ENCODE assay signal across 1 cellular context in the genomic region with DNA sequence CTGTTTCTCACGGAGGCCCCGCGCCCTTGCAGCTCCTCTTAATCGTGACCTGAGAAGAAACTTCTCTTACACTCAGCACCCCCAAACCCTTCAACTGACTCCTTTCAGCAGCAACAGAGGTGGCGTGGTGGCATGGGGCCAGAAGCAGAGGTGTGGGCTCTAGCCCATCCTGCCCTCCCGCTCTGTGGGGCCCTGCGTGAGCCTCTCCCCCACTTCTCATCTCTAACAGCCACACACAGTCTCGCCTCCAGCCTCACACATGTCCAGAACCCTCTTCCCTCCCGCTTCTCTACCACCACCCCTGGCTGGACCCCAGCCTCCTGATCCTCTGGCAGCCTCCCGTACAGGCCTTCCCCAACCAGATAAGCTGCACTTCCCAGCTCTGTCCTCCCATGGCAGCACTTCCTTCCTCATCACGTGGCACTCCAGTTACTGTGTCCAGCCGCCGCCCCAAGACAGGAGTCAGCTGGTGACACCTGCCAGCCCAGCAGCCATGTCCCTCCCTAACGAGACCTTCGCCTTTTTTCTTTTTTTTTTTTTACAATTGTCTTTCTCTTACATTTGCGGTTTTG.
TF ChIP-seq lines count a peak whose summit lies in the region.

No MANE protein-coding gene starts in this region.

TF ChIP-seq in endothelial cell of umbilical vein, 7 proteins besides CTCF, POLR2A, EP300 and RAD21 (continued from another document):
- TF ChIP-seq MAX (IDR thresholded peaks at IDR 0.05; ENCODE audit: insufficient read depth, insufficient read length) = no peak
- TF ChIP-seq GATA2 (IDR thresholded peaks at IDR 0.05; ENCODE audit: insufficient read depth, insufficient read length, low read depth, low read length) = no peak
- no peak for TF ChIP-seq FOS (IDR thresholded peaks at IDR 0.05; ENCODE audit: borderline replicate concordance, insufficient read depth, low read length)
- TF ChIP-seq EZH2 (IDR thresholded peaks at IDR 0.05; ENCODE audit: borderline replicate concordance, low read depth, low read length, severe bottlenecking) = no peak
- no peak for TF ChIP-seq JUN (IDR thresholded peaks at IDR 0.05; ENCODE audit: borderline replicate concordance, insufficient read depth, insufficient read length, low read depth)
